1 cellular context compared by ENCODE assay signal in genomic region chr4:10179957-10180602, GRCh38.
TF ChIP-seq lines count a peak whose summit lies in the region.

No MANE protein-coding gene starts in this region.

TF ChIP-seq in K562, 482 proteins besides CTCF, POLR2A, EP300 and RAD21 (continued from another document):
- TF ChIP-seq E2F1 (CRISPR knock-in tag; IDR thresholded peaks at IDR 0.05) (no peak), C11orf30 (IDR thresholded peaks at IDR 0.05; ENCODE audit: low read depth) (no peak), HNRNPLL (IDR thresholded peaks at IDR 0.05; ENCODE audit: low read depth, low read length, poor library complexity, severe bottlenecking) (no peak), ZFP36 (IDR thresholded peaks at IDR 0.05; ENCODE audit: low read depth, low read length, partially characterized antibody) (no peak), ZNF511 (CRISPR knock-in tag; IDR thresholded peaks at IDR 0.05) (no peak), ZBTB11 (CRISPR knock-in tag; IDR thresholded peaks at IDR 0.05) (no peak; a peak in 2 of 6 replicates), ASH1L (IDR thresholded peaks at IDR 0.05; ENCODE audit: borderline replicate concordance, low read depth, partially characterized antibody) (no peak), MYC (IDR thresholded peaks at IDR 0.05; ENCODE audit: low read depth, low read length) (no peak), MYC (CRISPR knock-in tag; IDR thresholded peaks at IDR 0.05; ENCODE audit: borderline replicate concordance, low read depth) (no peak), BMI1 (IDR thresholded peaks at IDR 0.05; ENCODE audit: low read length) (no peak), NBN (IDR thresholded peaks at IDR 0.05; ENCODE audit: low read depth) (no peak), HOMEZ (CRISPR knock-in tag; IDR thresholded peaks at IDR 0.05) (no peak), SAFB (IDR thresholded peaks at IDR 0.05; ENCODE audit: borderline replicate concordance, low read depth, low read length) (no peak), KDM5B (IDR thresholded peaks at IDR 0.05; ENCODE audit: insufficient replicate concordance, low read depth, low read length) (no peak), SMAD4 (CRISPR knock-in tag; conservative IDR thresholded peaks at IDR 0.05) (0 out of 2 replicates have a peak, but pooled peaks have one; percentile 4), SRSF7 (optimal IDR thresholded peaks at IDR 0.05; ENCODE audit: low read depth, low read length) (no peak)
